ENCODE assay signal across 8 cellular contexts in genomic region chr18:6543330-6543908, GRCh38.
A peak's percentile ranks its signal among the peaks of the same experiment; 100 is the strongest.
DNase-seq lines count a peak whose midpoint lies in the region; ATAC-seq and TF ChIP-seq lines count a peak whose summit lies in the region.

No MANE protein-coding gene starts in this region.

- H3K9me2 ChIP-seq in OCI-LY7 (ENCODE audit: insufficient read depth, low read length): no peaks in the 10 kb centered on the region

- H3K4me1 ChIP-seq in OCI-LY7 (ENCODE audit: insufficient read depth, low read length, poor library complexity, severe bottlenecking): no peaks in the 10 kb centered on the region

- H3K79me2 ChIP-seq in OCI-LY7 (ENCODE audit: insufficient read depth, low read depth, low read length): no peaks in the 10 kb centered on the region

- H3K4me3 Mint-ChIP-seq in progenitor cell of endocrine pancreas (ENCODE audit: low read depth): no peak overlapping the region

- H3K4me2 ChIP-seq in OCI-LY7 (ENCODE audit: low read length): no peak overlapping the region

- BruUV-seq in OCI-LY7 (replicated peaks; lab: Mats Ljungman, UMichigan): no TSS peak

- no peak overlapping the region for H3K27ac ChIP-seq in OCI-LY7 (ENCODE audit: low read depth, low read length, poor library complexity, severe bottlenecking)

- H3K27me3 ChIP-seq in H7 (ENCODE audit: control insufficient read depth, insufficient read depth, low read length): no peaks in the 10 kb centered on the region

- no peak overlapping the region for H3K27ac Mint-ChIP-seq in progenitor cell of endocrine pancreas

- H3K9me3 ChIP-seq in OCI-LY7 (ENCODE audit: low read length): no peaks in the 10 kb centered on the region

- CTCF ChIA-PET in OCI-LY7 (lab: Charles Lee; ENCODE audit: unreplicated experiment): no interaction called here

- H3K36me3 ChIP-seq in H7 (replicated peaks; ENCODE audit: control insufficient read depth, insufficient read depth, low read length) (no peaks in the 10 kb centered on the region), OCI-LY7 (ENCODE audit: insufficient read depth, low read length) (no peaks in the 10 kb centered on the region)

- TF ChIP-seq POLR2A in erythroblast (IDR thresholded peaks at IDR 0.05; ENCODE audit: low read length): no peak

- peaks cover 10% of the 10 kb centered on the region for H3K9me3 Mint-ChIP-seq in progenitor cell of endocrine pancreas (ENCODE audit: low read depth)

- peaks cover 1% of the 10 kb centered on the region for H3K36me3 Mint-ChIP-seq in progenitor cell of endocrine pancreas (ENCODE audit: insufficient read depth)

- DNase-seq in AG09319 (ENCODE audit: extremely low read depth, low read depth) (no peak), H7 (peak; percentile 22), OCI-LY7 (ENCODE audit: low spot score) (peak; percentile 19), erythroblast (lab: John Stamatoyannopoulos, UW) (peak; percentile 5 to 26), progenitor cell of endocrine pancreas (ENCODE audit: low spot score, unreplicated experiment) (no peak)
- DNase-seq in activated CD4-positive, alpha-beta T cell treated with anti-CD3 and anti-CD28 coated beads, Interleukin-2, amount 50 U/mL, for 1 hour: no peak

- no peak overlapping the region for H3K4me3 ChIP-seq in H7 (ENCODE audit: insufficient read depth, low read depth, low read length)
- H3K4me3 ChIP-seq in OCI-LY7 (ENCODE audit: low read depth, low read length, poor library complexity, severe bottlenecking): no peak overlapping the region

- H3K27me3 Mint-ChIP-seq in progenitor cell of endocrine pancreas: peaks cover 3% of the 10 kb centered on the region

- intact Hi-C loops in OCI-LY7 (cut with micrococcal nuclease; ENCODE audit: unreplicated experiment): loop anchor here (1.0 kb wide), 1 partner anchor 343 kb away; no protein-coding TSS in a partner anchor

- ATAC-seq in GM21786 (IDR thresholded peaks at IDR 0.05; ENCODE audit: unreplicated experiment): no peak
- no peak for ATAC-seq in HG02759 (IDR thresholded peaks at IDR 0.05; ENCODE audit: unreplicated experiment)

- no peak overlapping the region for H2AFZ ChIP-seq in OCI-LY7 (ENCODE audit: low read length)

- no peaks in the 10 kb centered on the region for H4K20me1 ChIP-seq in OCI-LY7 (ENCODE audit: insufficient read depth, low read length)

- POLR2A ChIA-PET in OCI-LY7 (lab: Charles Lee): no interaction called here

- H3K4me1 Mint-ChIP-seq in progenitor cell of endocrine pancreas (ENCODE audit: low read depth): peaks cover 9% of the 10 kb centered on the region

- TF ChIP-seq CTCF in AG09319 (IDR thresholded peaks at IDR 0.05; ENCODE audit: low read depth, low read length): peak; percentile 45
- peak; percentile 76 for TF ChIP-seq CTCF in OCI-LY7 (conservative IDR thresholded peaks at IDR 0.05; ENCODE audit: low read length)
- TF ChIP-seq CTCF in progenitor cell of endocrine pancreas (IDR thresholded peaks at IDR 0.05; ENCODE audit: unreplicated experiment): peak; percentile 72

Comparison
In these comparisons a context has a peak if more than half of its experiments do, and no peak if none do; other contexts are left out.
1. DNase-seq: peak in H7 (single experiment), OCI-LY7 (single experiment) and erythroblast (2 of 2); none in AG09319 (single experiment), progenitor cell of endocrine pancreas (single experiment) and activated CD4-positive, alpha-beta T cell treated with anti-CD3 and anti-CD28 coated beads, Interleukin-2, amount 50 U/mL, for 1 hour (single experiment).
2. Peak in every context shown above with its lines, with median percentiles within 50 percentile points of each other: CTCF ChIP-seq.